Comparison of ENCODE assay signal across 8 cellular contexts in genomic region chr19:19515764-19516519, GRCh38. TPM values are rescaled to one million over a fixed set of nuclear protein-coding genes. Genes with fewer than 3 reads are reported as not detected.
DNase-seq lines count a peak whose midpoint lies in the region; ATAC-seq and TF ChIP-seq lines count a peak whose summit lies in the region.

TSS of gene NDUFA13 (plus strand) at chr19:19516225. CDS start at chr19:19516239, 14 bp downstream.

- no peaks in the 10 kb centered on the region for H3K9me3 ChIP-seq in DOHH2 (ENCODE audit: control insufficient read depth, insufficient read depth, low read length)

- POLR2A ChIA-PET in naive thymus-derived CD8-positive, alpha-beta T cell (lab: Charles Lee): interaction anchor here (0.5 to 3.4 kb wide), 26 partner anchors 9 to 596 kb away, joined by 3 to 18 read pairs (median 4); partner anchors contain the start of genes BORCS8, COPE, DDX49 and GATAD2A

- peak within 1 kb of the TSS; percentile 91 to 98 (median 97) for H3K27ac Mint-ChIP-seq in naive thymus-derived CD8-positive, alpha-beta T cell
- H3K27ac Mint-ChIP-seq in stimulated activated naive B cell treated with anti-CD40 and anti-IgM and Interleukin-4, amounts not matched to agents 10 μg/mL and 1 μg/mL and 100 μg/mL, for 72 hours: peak within 1 kb of the TSS; percentile 95

- peaks cover 0 to 22% (median 4%) of the 10 kb centered on the region in 3 donors for H3K36me3 Mint-ChIP-seq in naive thymus-derived CD8-positive, alpha-beta T cell
- peaks cover 22 to 30% of the 10 kb centered on the region in 2 donors for H3K36me3 Mint-ChIP-seq in stimulated activated naive B cell treated with anti-CD40 and anti-IgM and Interleukin-4, amounts not matched to agents 10 μg/mL and 1 μg/mL and 100 μg/mL, for 72 hours

- no peaks in the 10 kb centered on the region for H3K9me3 Mint-ChIP-seq in naive thymus-derived CD8-positive, alpha-beta T cell
- H3K9me3 Mint-ChIP-seq in stimulated activated naive B cell treated with anti-CD40 and anti-IgM and Interleukin-4, amounts not matched to agents 10 μg/mL and 1 μg/mL and 100 μg/mL, for 72 hours: no peaks in the 10 kb centered on the region

- no peaks in the 10 kb centered on the region for H3K27me3 Mint-ChIP-seq in naive thymus-derived CD8-positive, alpha-beta T cell
- no peaks in the 10 kb centered on the region for H3K27me3 Mint-ChIP-seq in stimulated activated naive B cell treated with anti-CD40 and anti-IgM and Interleukin-4, amounts not matched to agents 10 μg/mL and 1 μg/mL and 100 μg/mL, for 72 hours

- no peaks in the 10 kb centered on the region for H3K27me3 ChIP-seq in DOHH2 (ENCODE audit: control insufficient read depth, low read length)

- peaks cover 10 to 51% (median 30%) of the 10 kb centered on the region in 4 donors for H3K4me1 Mint-ChIP-seq in naive thymus-derived CD8-positive, alpha-beta T cell
- peaks cover 12 to 40% of the 10 kb centered on the region in 2 donors for H3K4me1 Mint-ChIP-seq in stimulated activated naive B cell treated with anti-CD40 and anti-IgM and Interleukin-4, amounts not matched to agents 10 μg/mL and 1 μg/mL and 100 μg/mL, for 72 hours

- H3K4me3 ChIP-seq in DOHH2 (ENCODE audit: low read length) (peak within 1 kb of the TSS; percentile 90), LNCaP clone FGC (ENCODE audit: low read depth, low read length) (peak within 1 kb of the TSS; percentile 97)

- peaks cover 30% of the 10 kb centered on the region for H3K4me1 ChIP-seq in DOHH2 (ENCODE audit: control insufficient read depth, low read length)

- TF ChIP-seq CTCF in DOHH2 (IDR thresholded peaks at IDR 0.05; ENCODE audit: low read depth, low read length, poor library complexity, severe bottlenecking): no peak
- no peak; the same call in 1 of the 2 replicates for TF ChIP-seq CTCF in LNCaP clone FGC (IDR thresholded peaks at IDR 0.05; ENCODE audit: control insufficient read depth, extremely low read depth, insufficient read depth)

- H3K79me2 ChIP-seq in DOHH2 (ENCODE audit: control insufficient read depth, low read length): peaks cover 57% of the 10 kb centered on the region

- H3K4me2 ChIP-seq in DOHH2 (ENCODE audit: low read length): peak within 1 kb of the TSS; percentile 91

- H3F3A ChIP-seq in DOHH2 (ENCODE audit: control insufficient read depth, insufficient read depth): peaks cover 5% of the 10 kb centered on the region; the same call in 1 of the 2 replicates

- no peaks in the 10 kb centered on the region for H3K9me2 ChIP-seq in DOHH2 (replicated peaks; ENCODE audit: control insufficient read depth, low read length)

- ATAC-seq in naive thymus-derived CD8-positive, alpha-beta T cell: peak; percentile 86 to 90
- ATAC-seq in stimulated activated naive B cell treated with anti-CD40 and anti-IgM and Interleukin-4, amounts not matched to agents 10 μg/mL and 1 μg/mL and 100 μg/mL, for 72 hours (replicated peaks): peak; percentile 96 to 97

- no peaks in the 10 kb centered on the region for H4K20me1 ChIP-seq in DOHH2 (ENCODE audit: control insufficient read depth, insufficient read depth, low read depth, low read length)

- DNase-seq in GOT3 (lab: John Stamatoyannopoulos, UW) (peak; percentile 76), LNCaP clone FGC (ENCODE audit: low read depth) (peak; percentile 74), RPMI8226 (peak; percentile 94), fibroblast of peridontal ligament (ENCODE audit: extremely low read depth) (peak; percentile 92)
- DNase-seq in activated T-helper 1 cell treated with anti-CD3 and anti-CD28 coated beads, Interleukin-2, amount 50 U/mL, for 16 hours (ENCODE audit: low read depth in 1 of 2, low spot score in 1 of 2): peak; percentile 89 to 96
- DNase-seq in naive thymus-derived CD8-positive, alpha-beta T cell: peak; percentile 84 to 99 (median 93)
- DNase-seq in stimulated activated naive B cell treated with anti-CD40 and anti-IgM and Interleukin-4, amounts not matched to agents 10 μg/mL and 1 μg/mL and 100 μg/mL, for 72 hours: peak; percentile 93

- peak within 1 kb of the TSS; percentile 91 to 98 (median 96) for H3K4me3 Mint-ChIP-seq in naive thymus-derived CD8-positive, alpha-beta T cell
- peak within 1 kb of the TSS; percentile 89 to 97 for H3K4me3 Mint-ChIP-seq in stimulated activated naive B cell treated with anti-CD40 and anti-IgM and Interleukin-4, amounts not matched to agents 10 μg/mL and 1 μg/mL and 100 μg/mL, for 72 hours

- peak within 1 kb of the TSS; percentile 36 for H3K27ac ChIP-seq in DOHH2 (ENCODE audit: low read depth, low read length)

- peaks cover 27% of the 10 kb centered on the region for H3K36me3 ChIP-seq in DOHH2 (ENCODE audit: control insufficient read depth, low read length)

RNA-seq across cellular contexts. Expression of gene NDUFA13, which starts in this region (rescaled TPM):
- total RNA-seq in naive thymus-derived CD8-positive, alpha-beta T cell: 100 to 1,000 TPM; 177 to 180 TPM
- 100 to 1,000 TPM; 329 to 360 (median 338) TPM for polyA plus RNA-seq in naive thymus-derived CD8-positive, alpha-beta T cell

Comparison
In these comparisons a context has a peak if more than half of its experiments do, and no peak if none do; other contexts are left out.
1. Peak in every context shown above with its lines: DNase-seq, ATAC-seq, H3K4me3 ChIP-seq and H3K27ac ChIP-seq.